ENCODE assay signal across 25 cellular contexts in genomic region chr13:69633044-69633443, GRCh38.
DNase-seq lines count a peak whose midpoint lies in the region; ATAC-seq, FAIRE-seq and TF ChIP-seq lines count a peak whose summit lies in the region.
"Had no signal": no experiment of that assay in that cellular context is flagged by ENCODE, and none has a peak within 500 bp of the region (broad histone marks: within the 10 kb centered on the region; RNA-seq: fewer than 3 reads in every experiment).

No MANE protein-coding gene starts in this region.

- H3K4me2 ChIP-seq in HepG2 (ENCODE audit: low read depth, low read length): no peak overlapping the region
- H3K4me2 ChIP-seq: A549; BLaER1 treated with 17β-estradiol and CSF1 and Interleukin-3, amounts not matched to agents 10 nM and 100 nM had no signal

- no peak for TF ChIP-seq CTCF in HepG2 (CRISPR knock-in tag; IDR thresholded peaks at IDR 0.05)
- TF ChIP-seq CTCF in right lobe of liver (IDR thresholded peaks at IDR 0.05): no peak

- BruUV-seq in HepG2 (replicated peaks; lab: Mats Ljungman, UMichigan): no TSS peak

- in situ Hi-C loops in HepG2 (cut with HindIII; ENCODE audit: extremely low pct_ligation_motif_present, low pct_unique_long_range_greater_than_20kb): no loop called here

- DNase-seq in HepG2 (ENCODE audit: low spot score): no peak
- DNase-seq in right lobe of liver: no peak
- DNase-seq in frontal cortex (ENCODE audit: low spot score in 2 of 2): no peak
- no peak for DNase-seq in medulla oblongata (ENCODE audit: extremely low spot score)
- DNase-seq in activated effector memory CD4-positive, alpha-beta T cell treated with anti-CD3 and anti-CD28 coated beads, Interleukin-2, amount 50 U/mL, for 16 hours: no peak
- DNase-seq: ACHN; AML-193; BE2C; CD4-positive, alpha-beta T cell; CD8-positive, alpha-beta memory T cell; DMS 273 treated with DMSO at 0.1 percent for 48 hours; DMS79; EL; GF-D8; GOT3; H7; HCEC 1CT had no signal

- H3K36me3 ChIP-seq in HepG2 (replicated peaks in 1 of 2; ENCODE audit: control insufficient read depth in 1 of 2, insufficient read depth in 2 of 2, low read length in 2 of 2) (no peaks in the 10 kb centered on the region), right lobe of liver (no peaks in the 10 kb centered on the region)
- H3K36me3 ChIP-seq: BE2C; BLaER1 treated with 17β-estradiol and CSF1 and Interleukin-3, amounts not matched to agents 10 nM and 100 nM had no signal

- no peak for TF ChIP-seq POLR2A in HepG2 (IDR thresholded peaks at IDR 0.05; ENCODE audit: insufficient read depth in 1 of 2, low read depth in 2 of 2, low read length in 2 of 2)
- no peak for TF ChIP-seq POLR2A in right lobe of liver (IDR thresholded peaks at IDR 0.05)

- no peaks in the 10 kb centered on the region for H3K4me1 ChIP-seq in HepG2 (ENCODE audit: insufficient read depth, low read length)
- no peaks in the 10 kb centered on the region for H3K4me1 ChIP-seq in right lobe of liver
- H3K4me1 ChIP-seq: A549; BE2C; BLaER1 treated with 17β-estradiol and CSF1 and Interleukin-3, amounts not matched to agents 10 nM and 100 nM had no signal

- H3K9me3 ChIP-seq in HepG2 (ENCODE audit: low read length) (no peaks in the 10 kb centered on the region), right lobe of liver (no peaks in the 10 kb centered on the region)
- H3K9me3 ChIP-seq: A549; BE2C; BLaER1 treated with 17β-estradiol and CSF1 and Interleukin-3, amounts not matched to agents 10 nM and 100 nM had no signal

- no peak overlapping the region for H3K9ac ChIP-seq in HepG2 (ENCODE audit: insufficient read depth, low read depth, low read length)
- H3K9ac ChIP-seq: BLaER1 treated with 17β-estradiol and CSF1 and Interleukin-3, amounts not matched to agents 10 nM and 100 nM had no signal

- no peak for ATAC-seq in HepG2
- no peak for ATAC-seq in right lobe of liver
- ATAC-seq in HG02642 (IDR thresholded peaks at IDR 0.05; ENCODE audit: poor library complexity, unreplicated experiment): no peak
- ATAC-seq: A549 had no signal

- H3K27ac ChIP-seq in HepG2 (ENCODE audit: extremely low read length, insufficient read depth, low read length) (no peak overlapping the region), right lobe of liver (no peak overlapping the region)
- H3K27ac ChIP-seq: 22Rv1; A549; BLaER1 treated with 17β-estradiol and CSF1 and Interleukin-3, amounts not matched to agents 10 nM and 100 nM had no signal

- no peak overlapping the region for H2AFZ ChIP-seq in HepG2 (ENCODE audit: low read length)

- POLR2A ChIA-PET in HepG2 (lab: Yijun Ruan, JAX): no interaction called here

- WGBS in HepG2 (ENCODE audit: low lambda C conversion rate): 0% methylated on average over 1 of the region's 1 CpG
- 72% methylated on average over 1 of the region's 1 CpG for WGBS in right lobe of liver (ENCODE audit: insufficient coverage, low coverage, low lambda C conversion rate, missing lambda C conversion rate)

- no peak for TF ChIP-seq RAD21 in HepG2 (CRISPR knock-in tag; IDR thresholded peaks at IDR 0.05)

- H3K79me2 ChIP-seq in HepG2 (ENCODE audit: insufficient read depth, low read length): no peaks in the 10 kb centered on the region

- no peaks in the 10 kb centered on the region for H4K20me1 ChIP-seq in HepG2 (ENCODE audit: insufficient read depth, low read length)
- H4K20me1 ChIP-seq: BLaER1 treated with 17β-estradiol and CSF1 and Interleukin-3, amounts not matched to agents 10 nM and 100 nM had no signal

- intact Hi-C loops in HepG2 (cut with micrococcal nuclease; ENCODE audit: unreplicated experiment): no loop called here
- intact Hi-C loops in right lobe of liver (cut with DNase I): no loop called here

- H3K4me3 ChIP-seq in HepG2 (replicated peaks in 1 of 3; ENCODE audit: insufficient read depth in 1 of 3, low read depth in 2 of 3, low read length in 3 of 3): no peak overlapping the region
- no peak overlapping the region for H3K4me3 ChIP-seq in right lobe of liver
- H3K4me3 ChIP-seq: A549; BLaER1 treated with 17β-estradiol and CSF1 and Interleukin-3, amounts not matched to agents 10 nM and 100 nM had no signal

- no peak for FAIRE-seq in HepG2 (lab: Jason Lieb, UNC)
- peak; percentile 36 for FAIRE-seq in colon (lab: Jason Lieb, UNC)
- peak; percentile 90 for FAIRE-seq in frontal cortex (lab: Jason Lieb, UNC)
- FAIRE-seq: A549, D721Med, GM12891, GM18507 had no signal

- CTCF ChIA-PET in HepG2 (lab: Yijun Ruan, JAX; ENCODE audit: low intra/inter-chr PET ratio, low total read pairs): no interaction called here

- no peak for TF ChIP-seq EP300 in HepG2 (IDR thresholded peaks at IDR 0.05; ENCODE audit: low read depth in 2 of 2, low read length in 2 of 2)
- TF ChIP-seq EP300 in HepG2 (CRISPR knock-in tag; IDR thresholded peaks at IDR 0.05; ENCODE audit: borderline replicate concordance): no peak

- no peaks in the 10 kb centered on the region for H3K27me3 ChIP-seq in HepG2 (ENCODE audit: control insufficient read depth in 1 of 2, insufficient read depth in 2 of 2, low read length in 2 of 2)
- no peaks in the 10 kb centered on the region for H3K27me3 ChIP-seq in right lobe of liver
- H3K27me3 ChIP-seq: BE2C; BLaER1 treated with 17β-estradiol and CSF1 and Interleukin-3, amounts not matched to agents 10 nM and 100 nM had no signal

TF ChIP-seq in HepG2, 621 proteins besides CTCF, POLR2A, EP300 and RAD21:
- TF ChIP-seq MAFF (IDR thresholded peaks at IDR 0.05; ENCODE audit: low read depth, low read length): peak; percentile 65; the same call in 1 of the 2 replicates
- peak; percentile 54 to 87 for TF ChIP-seq MAFK (conservative IDR thresholded peaks at IDR 0.05 in 1 of 2, IDR thresholded peaks at IDR 0.05 in 1 of 2; ENCODE audit: low read length in 2 of 2)
- no peak for TF ChIP-seq USF2 (IDR thresholded peaks at IDR 0.05; ENCODE audit: low read depth, low read length)
- TF ChIP-seq USF2 (CRISPR knock-in tag; IDR thresholded peaks at IDR 0.05; ENCODE audit: borderline replicate concordance): no peak
